Comparison of ENCODE assay signal across 15 cellular contexts in genomic region chr10:119441151-119441821, GRCh38.
DNase-seq lines count a peak whose midpoint lies in the region; TF ChIP-seq lines count a peak whose summit lies in the region.
"Had no signal": no experiment of that assay in that cellular context is flagged by ENCODE, and none has a peak within 500 bp of the region (broad histone marks: within the 10 kb centered on the region; RNA-seq: fewer than 3 reads in every experiment).

No MANE protein-coding gene starts in this region.

- H3K9ac ChIP-seq in fibroblast of lung (ENCODE audit: insufficient read depth, low read length) = peak overlapping the region; percentile 60
- peak overlapping the region; percentile 74 for H3K9ac ChIP-seq in neuronal stem cell (ENCODE audit: low read depth, low read length, poor library complexity)

- intact Hi-C loops in vagina (cut with DNase I) = loop anchor here (5.0 kb wide), 1 partner anchor 234 kb away; the partner anchor contains the start of gene GRK5
- intact Hi-C loops in CD4-positive, alpha-beta memory T cell (cut with micrococcal nuclease) = no loop called here

- H3K4ac ChIP-seq in neuronal stem cell (ENCODE audit: low read length) = no peak overlapping the region

- H3K4me2 ChIP-seq in fibroblast of lung (ENCODE audit: extremely low read depth, insufficient read depth, low read length) = peak overlapping the region; percentile 30
- no peak overlapping the region for H3K4me2 ChIP-seq in neuronal stem cell (ENCODE audit: insufficient read depth, low read length, poor library complexity, severe bottlenecking)

- H2BK5ac ChIP-seq in neuronal stem cell (ENCODE audit: low read length) = peak overlapping the region; percentile 29

- H3K4me3 ChIP-seq in fibroblast of lung (replicated peaks in 1 of 4; ENCODE audit: control extremely low read depth in 1 of 4, insufficient read depth in 1 of 4, low read depth in 3 of 4, low read length in 4 of 4) (no peak overlapping the region), neuronal stem cell (ENCODE audit: low read length in 2 of 2) (no peak overlapping the region), vagina (no peak overlapping the region)
- no peak overlapping the region for H3K4me3 ChIP-seq in CD4-positive, alpha-beta memory T cell (ENCODE audit: low read length in 2 of 2)
- H3K4me3 ChIP-seq: K562 had no signal

- CTCF ChIA-PET in CD4-positive, alpha-beta memory T cell (lab: Charles Lee; ENCODE audit: partially characterized antibody) = interaction anchor here (0.6 to 2.3 kb wide), 2 partner anchors 242 to 643 kb away, joined by 3 to 10 read pairs; no protein-coding TSS in a partner anchor

- H4K91ac ChIP-seq in neuronal stem cell (ENCODE audit: low read depth, low read length, poor library complexity) = no peak overlapping the region

- H2BK15ac ChIP-seq in neuronal stem cell (ENCODE audit: low read length) = peak overlapping the region; percentile 46

- no peaks in the 10 kb centered on the region for H3K79me1 ChIP-seq in neuronal stem cell (ENCODE audit: low read depth, low read length)

- no peak overlapping the region for H3K4me3 Mint-ChIP-seq in activated naive CD4-positive, alpha-beta T cell treated with anti-CD3 and anti-CD28 coated beads, Interleukin-2, amount 50 U/mL, for 24 hours
- H3K4me3 Mint-ChIP-seq in CD4-positive, alpha-beta memory T cell = no peak overlapping the region

- no peaks in the 10 kb centered on the region for H3K27me3 ChIP-seq in fibroblast of lung (ENCODE audit: control insufficient read depth, insufficient read depth, low read length)
- no peaks in the 10 kb centered on the region for H3K27me3 ChIP-seq in neuronal stem cell (ENCODE audit: control insufficient read depth in 3 of 3, insufficient read depth in 3 of 3, low read depth in 1 of 3, low read length in 3 of 3)
- H3K27me3 ChIP-seq in vagina = no peaks in the 10 kb centered on the region
- H3K27me3 ChIP-seq in CD4-positive, alpha-beta memory T cell (ENCODE audit: insufficient read depth, low read length) = no peaks in the 10 kb centered on the region

- H4K20me1 ChIP-seq in fibroblast of lung (ENCODE audit: control insufficient read depth, extremely low read depth, insufficient read depth, low read length) = no peaks in the 10 kb centered on the region

- TF ChIP-seq POLR2A in vagina (IDR thresholded peaks at IDR 0.05) = no peak

- POLR2A ChIA-PET in CD4-positive, alpha-beta memory T cell (lab: Charles Lee; ENCODE audit: partially characterized antibody) = no interaction called here

- no peaks in the 10 kb centered on the region for H3K9me3 Mint-ChIP-seq in activated naive CD4-positive, alpha-beta T cell treated with anti-CD3 and anti-CD28 coated beads, Interleukin-2, amount 50 U/mL, for 24 hours
- no peaks in the 10 kb centered on the region for H3K9me3 Mint-ChIP-seq in CD4-positive, alpha-beta memory T cell
- H3K9me3 Mint-ChIP-seq: activated T-helper 2 cell treated with anti-CD3 and anti-CD28 coated beads, Interferon-gamma antibody, Interleukin-2, Interleukin-4, amounts not matched to agents 10 μg/mL and 5 μg/mL and 100 μg/mL, durations not matched to agents 14 hours and 24 hours and 36 hours had no signal

- TF ChIP-seq CTCF in fibroblast of lung (conservative IDR thresholded peaks at IDR 0.05 in 1 of 2, IDR thresholded peaks at IDR 0.05 in 1 of 2; ENCODE audit: low read depth in 1 of 2, low read length in 2 of 2) (no peak), vagina (IDR thresholded peaks at IDR 0.05) (no peak)

- no peaks in the 10 kb centered on the region for H3K9me3 ChIP-seq in fibroblast of lung (ENCODE audit: control insufficient read depth, insufficient read depth, low read depth, low read length)
- H3K9me3 ChIP-seq in neuronal stem cell (replicated peaks in 1 of 2; ENCODE audit: control insufficient read depth in 2 of 2, insufficient read depth in 1 of 2, low read depth in 1 of 2, low read length in 2 of 2) = peaks cover 3 to 10% of the 10 kb centered on the region in 2 donors
- H3K9me3 ChIP-seq in vagina = no peaks in the 10 kb centered on the region
- no peaks in the 10 kb centered on the region for H3K9me3 ChIP-seq in CD4-positive, alpha-beta memory T cell (ENCODE audit: control insufficient read depth in 1 of 2, low read length in 2 of 2)

- H3K18ac ChIP-seq in neuronal stem cell (ENCODE audit: low read length) = peak overlapping the region; percentile 83

- H2BK120ac ChIP-seq in neuronal stem cell (ENCODE audit: low read depth, low read length) = no peak overlapping the region

- H3K27ac Mint-ChIP-seq in activated naive CD4-positive, alpha-beta T cell treated with anti-CD3 and anti-CD28 coated beads, Interleukin-2, amount 50 U/mL, for 24 hours = peak overlapping the region; percentile 55
- H3K27ac Mint-ChIP-seq in CD4-positive, alpha-beta memory T cell = peak overlapping the region in 3 of 7 donors; percentile 13 to 61 (median 37)
- H3K27ac Mint-ChIP-seq: activated T-helper 2 cell treated with anti-CD3 and anti-CD28 coated beads, Interferon-gamma antibody, Interleukin-2, Interleukin-4, amounts not matched to agents 10 μg/mL and 5 μg/mL and 100 μg/mL, durations not matched to agents 14 hours and 24 hours and 36 hours had no signal

- DNase-seq in activated naive CD4-positive, alpha-beta T cell treated with anti-CD3 and anti-CD28 coated beads, Interleukin-2, amount 50 U/mL, for 16 hours = no peak
- DNase-seq in fibroblast of lung (ENCODE audit: low read depth in 2 of 2) (peak; percentile 82 to 84), neuronal stem cell (ENCODE audit: low spot score) (no peak), vagina (ENCODE audit: extremely low spot score in 2 of 2) (no peak), NCI-H146 (lab: John Stamatoyannopoulos, UW) (no peak), NOMO-1 treated with DMSO at 0.1 percent for 48 hours (lab: John Stamatoyannopoulos, UW; ENCODE audit: unreplicated experiment) (no peak)
- DNase-seq in CD4-positive, alpha-beta memory T cell = no peak
- DNase-seq: 8988T; effector CD8-positive, alpha-beta T cell; NK-92 treated with Interleukin-12 subunit alpha and Interleukin-12 subunit beta, amount 100 ng/mL, for 24 hours; substantia nigra had no signal

- H3K4me1 Mint-ChIP-seq in activated naive CD4-positive, alpha-beta T cell treated with anti-CD3 and anti-CD28 coated beads, Interleukin-2, amount 50 U/mL, for 24 hours = peaks cover 20% of the 10 kb centered on the region
- H3K4me1 Mint-ChIP-seq in CD4-positive, alpha-beta memory T cell = peaks cover 1 to 13% (median 8%) of the 10 kb centered on the region in 4 donors

- H3K27ac ChIP-seq in fibroblast of lung (ENCODE audit: insufficient read depth, low read length) (peak overlapping the region; percentile 84), neuronal stem cell (replicated peaks; ENCODE audit: low read length) (no peak overlapping the region), vagina (peak overlapping the region; percentile 81)
- no peak overlapping the region for H3K27ac ChIP-seq in CD4-positive, alpha-beta memory T cell (ENCODE audit: low read depth, low read length)
- H3K27ac ChIP-seq: VCaP had no signal

- WGBS in neuronal stem cell (ENCODE audit: extremely low coverage in 2 of 2, insufficient read length in 2 of 2, insufficient replicate concordance in 1 of 2), 2 donors = no CpG with 5 or more reads among the region's 18 CpGs

- H3K36me3 Mint-ChIP-seq in activated naive CD4-positive, alpha-beta T cell treated with anti-CD3 and anti-CD28 coated beads, Interleukin-2, amount 50 U/mL, for 24 hours = peaks cover 2% of the 10 kb centered on the region
- peaks cover 3 to 22% of the 10 kb centered on the region in 2 donors for H3K36me3 Mint-ChIP-seq in CD4-positive, alpha-beta memory T cell

- H2AK5ac ChIP-seq in neuronal stem cell (ENCODE audit: low read depth, low read length) = peak overlapping the region; percentile 24

- H3K79me2 ChIP-seq in fibroblast of lung (ENCODE audit: control insufficient read depth, insufficient read depth, low read length) = no peaks in the 10 kb centered on the region

- H3K36me3 ChIP-seq in fibroblast of lung (ENCODE audit: control insufficient read depth, insufficient read depth, low read length) (peaks cover 17% of the 10 kb centered on the region), neuronal stem cell (replicated peaks in 1 of 2; ENCODE audit: control insufficient read depth in 2 of 2, insufficient read depth in 2 of 2, low read length in 2 of 2) (peaks cover 0 to 3% of the 10 kb centered on the region in 2 donors), vagina (peaks cover 0 to 4% of the 10 kb centered on the region in 2 donors)
- no peaks in the 10 kb centered on the region for H3K36me3 ChIP-seq in CD4-positive, alpha-beta memory T cell (ENCODE audit: insufficient read depth, low read length)

- H2AFZ ChIP-seq in fibroblast of lung (ENCODE audit: low read length) (no peak overlapping the region), neuronal stem cell (ENCODE audit: low read length) (no peak overlapping the region)

- no peak overlapping the region for H2BK12ac ChIP-seq in neuronal stem cell (ENCODE audit: low read length)

- no peaks in the 10 kb centered on the region for H3K27me3 Mint-ChIP-seq in activated naive CD4-positive, alpha-beta T cell treated with anti-CD3 and anti-CD28 coated beads, Interleukin-2, amount 50 U/mL, for 24 hours
- no peaks in the 10 kb centered on the region for H3K27me3 Mint-ChIP-seq in CD4-positive, alpha-beta memory T cell

- peak overlapping the region; percentile 29 for H4K8ac ChIP-seq in neuronal stem cell (ENCODE audit: low read depth, low read length)

- H3K14ac ChIP-seq in neuronal stem cell (ENCODE audit: low read length) = no peak overlapping the region

- H3K23ac ChIP-seq in neuronal stem cell (ENCODE audit: low read depth, low read length, poor library complexity) = peak overlapping the region; percentile 78

- H3K4me1 ChIP-seq in fibroblast of lung (ENCODE audit: control insufficient read depth, extremely low read depth, insufficient read depth, low read length) (peaks cover 15% of the 10 kb centered on the region), neuronal stem cell (ENCODE audit: control insufficient read depth in 2 of 2, insufficient read depth in 1 of 2, low read depth in 1 of 2, low read length in 2 of 2) (peaks cover 14 to 15% of the 10 kb centered on the region in 2 donors), vagina (peaks cover 17% of the 10 kb centered on the region)
- H3K4me1 ChIP-seq in CD4-positive, alpha-beta memory T cell (ENCODE audit: insufficient read depth, low read length) = peaks cover 6% of the 10 kb centered on the region

Comparison
In these comparisons a context has a peak if more than half of its experiments do, and no peak if none do; other contexts are left out.
1. DNase-seq: peak in fibroblast of lung (2 of 2); none in activated naive CD4-positive, alpha-beta T cell treated with anti-CD3 and anti-CD28 coated beads, Interleukin-2, amount 50 U/mL, for 16 hours (single experiment), neuronal stem cell (single experiment), vagina (0 of 2), CD4-positive, alpha-beta memory T cell (0 of 5), NCI-H146 (single experiment) and NOMO-1 treated with DMSO at 0.1 percent for 48 hours (single experiment).
2. H3K27ac ChIP-seq: peak in fibroblast of lung (single experiment) and vagina (single experiment); none in neuronal stem cell (single experiment) and CD4-positive, alpha-beta memory T cell (single experiment).